In the genomic region with DNA sequence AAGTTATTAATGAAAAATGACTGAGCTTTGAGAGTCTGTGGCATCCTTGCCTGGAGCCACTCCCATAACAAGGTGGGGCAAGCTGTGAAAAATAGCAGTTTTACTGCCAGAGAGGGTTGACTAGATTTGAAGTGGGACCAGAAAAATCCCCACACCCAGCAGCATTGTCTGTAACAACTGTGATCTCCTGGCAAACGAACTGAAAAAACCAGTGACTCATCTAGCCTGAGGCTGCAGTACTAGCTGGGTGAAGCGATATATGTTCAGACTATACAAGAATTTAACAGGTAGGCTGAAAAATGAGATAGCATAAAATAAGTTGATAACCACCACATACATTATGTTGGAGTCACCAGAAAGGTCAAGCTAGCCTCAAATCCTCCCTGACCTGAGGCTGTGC, we compare ENCODE assay signal across 10 cellular contexts.
DNase-seq lines count a peak whose midpoint lies in the region; ATAC-seq and TF ChIP-seq lines count a peak whose summit lies in the region.
"Had no signal": no experiment of that assay in that cellular context is flagged by ENCODE, and none has a peak within 500 bp of the region (broad histone marks: within the 10 kb centered on the region; RNA-seq: fewer than 3 reads in every experiment).

No MANE protein-coding gene starts in this region.

- CTCF ChIA-PET in activated CD8-positive, alpha-beta T cell treated with anti-CD3 and anti-CD28 coated beads for 36 hours (lab: Charles Lee): no interaction called here
- CTCF ChIA-PET in activated CD8-positive, alpha-beta T cell treated with anti-CD3 and anti-CD28 coated beads, Interleukin-2, amount 10 ng/mL, durations not matched to agents 7 days and 5 days (lab: Charles Lee): interaction anchor here (1.0 kb wide), 1 partner anchor 37 kb away, joined by 3 read pairs; no protein-coding TSS in a partner anchor

- H3K9me2 ChIP-seq in Karpas-422 (replicated peaks; ENCODE audit: insufficient read depth, low read length): no peaks in the 10 kb centered on the region

- no peaks in the 10 kb centered on the region for H3K79me2 ChIP-seq in Karpas-422 (ENCODE audit: low read length)

- H2AFZ ChIP-seq in Karpas-422 (ENCODE audit: low read length): no peak overlapping the region

- POLR2A ChIA-PET in activated CD8-positive, alpha-beta T cell treated with anti-CD3 and anti-CD28 coated beads for 36 hours (lab: Charles Lee): no interaction called here
- POLR2A ChIA-PET in activated CD8-positive, alpha-beta T cell treated with anti-CD3 and anti-CD28 coated beads, Interleukin-2, amount 10 ng/mL, durations not matched to agents 7 days and 5 days (lab: Charles Lee): interaction anchor here (0.6 kb wide), 1 partner anchor 17 kb away, joined by 4 read pairs; no protein-coding TSS in a partner anchor

- DNase-seq in activated CD8-positive, alpha-beta T cell treated with anti-CD3 and anti-CD28 coated beads for 36 hours: no peak
- no peak for DNase-seq in activated CD8-positive, alpha-beta T cell treated with anti-CD3 and anti-CD28 coated beads, Interleukin-2, amount 10 ng/mL, durations not matched to agents 7 days and 5 days
- peak; percentile 95 for DNase-seq in RWPE2 (ENCODE audit: low spot score)
- DNase-seq in fibroblast of pulmonary artery (ENCODE audit: low read depth): peak; percentile 69
- peak; percentile 19 for DNase-seq in stromal cell of bone marrow (ENCODE audit: low read depth)
- no peak for DNase-seq in Karpas-422
- no peak for DNase-seq in Peyer's patch
- DNase-seq: C1 segment of cervical spinal cord, psoas muscle had no signal

- no peaks in the 10 kb centered on the region for H3K27me3 Mint-ChIP-seq in activated CD8-positive, alpha-beta T cell treated with anti-CD3 and anti-CD28 coated beads for 36 hours
- no peaks in the 10 kb centered on the region for H3K27me3 Mint-ChIP-seq in activated CD8-positive, alpha-beta T cell treated with anti-CD3 and anti-CD28 coated beads, Interleukin-2, amount 10 ng/mL, durations not matched to agents 7 days and 5 days (ENCODE audit: low read depth)

- H3K27ac ChIP-seq in RWPE2 (ENCODE audit: poor library complexity, severe bottlenecking) (peak overlapping the region; percentile 43), Karpas-422 (ENCODE audit: low read length) (no peak overlapping the region), Peyer's patch (no peak overlapping the region)
- H3K27ac ChIP-seq: psoas muscle had no signal

- H3K27me3 ChIP-seq in RWPE2 (ENCODE audit: insufficient read depth, poor library complexity, severe bottlenecking) (no peaks in the 10 kb centered on the region), Karpas-422 (ENCODE audit: low read length) (no peaks in the 10 kb centered on the region), Peyer's patch (no peaks in the 10 kb centered on the region)

- peaks cover 6% of the 10 kb centered on the region for H3K4me1 Mint-ChIP-seq in activated CD8-positive, alpha-beta T cell treated with anti-CD3 and anti-CD28 coated beads for 36 hours (ENCODE audit: low read depth)
- no peaks in the 10 kb centered on the region for H3K4me1 Mint-ChIP-seq in activated CD8-positive, alpha-beta T cell treated with anti-CD3 and anti-CD28 coated beads, Interleukin-2, amount 10 ng/mL, durations not matched to agents 7 days and 5 days (ENCODE audit: low read depth)

- no peak for TF ChIP-seq POLR2A in Peyer's patch (IDR thresholded peaks at IDR 0.05)

- intact Hi-C loops in activated CD8-positive, alpha-beta T cell treated with anti-CD3 and anti-CD28 coated beads for 36 hours (cut with micrococcal nuclease): no loop called here

- no peak overlapping the region for H3K27ac Mint-ChIP-seq in activated CD8-positive, alpha-beta T cell treated with anti-CD3 and anti-CD28 coated beads for 36 hours
- H3K27ac Mint-ChIP-seq in activated CD8-positive, alpha-beta T cell treated with anti-CD3 and anti-CD28 coated beads, Interleukin-2, amount 10 ng/mL, durations not matched to agents 7 days and 5 days: no peak overlapping the region

- no peaks in the 10 kb centered on the region for H4K20me1 ChIP-seq in Karpas-422 (ENCODE audit: insufficient read depth, low read depth, low read length)

- ATAC-seq in activated CD8-positive, alpha-beta T cell treated with anti-CD3 and anti-CD28 coated beads for 36 hours: peak; percentile 30
- no peak for ATAC-seq in activated CD8-positive, alpha-beta T cell treated with anti-CD3 and anti-CD28 coated beads, Interleukin-2, amount 10 ng/mL, durations not matched to agents 7 days and 5 days
- peak; percentile 95 for ATAC-seq in RWPE2 (ENCODE audit: low read depth)
- no peak for ATAC-seq in HG02623 (IDR thresholded peaks at IDR 0.05; ENCODE audit: unreplicated experiment)

- H3K4me3 ChIP-seq in RWPE2 (ENCODE audit: severe bottlenecking) (no peak overlapping the region), fibroblast of pulmonary artery (replicated peaks; ENCODE audit: low read depth, low read length) (no peak overlapping the region), Karpas-422 (ENCODE audit: low read length) (no peak overlapping the region), Peyer's patch (no peak overlapping the region)
- H3K4me3 ChIP-seq: psoas muscle had no signal

- H3K4me2 ChIP-seq in Karpas-422 (ENCODE audit: low read depth, low read length, poor library complexity, severe bottlenecking): no peak overlapping the region

- H3K9me3 Mint-ChIP-seq in activated CD8-positive, alpha-beta T cell treated with anti-CD3 and anti-CD28 coated beads for 36 hours: peaks cover 6% of the 10 kb centered on the region
- H3K9me3 Mint-ChIP-seq in activated CD8-positive, alpha-beta T cell treated with anti-CD3 and anti-CD28 coated beads, Interleukin-2, amount 10 ng/mL, durations not matched to agents 7 days and 5 days (ENCODE audit: insufficient read depth): peaks cover 10% of the 10 kb centered on the region

- H3K4me1 ChIP-seq in RWPE2 (ENCODE audit: insufficient read depth, poor library complexity, severe bottlenecking) (peaks cover 44% of the 10 kb centered on the region), Karpas-422 (ENCODE audit: low read length) (no peaks in the 10 kb centered on the region), Peyer's patch (no peaks in the 10 kb centered on the region)

- TF ChIP-seq CTCF in activated CD8-positive, alpha-beta T cell treated with anti-CD3 and anti-CD28 coated beads for 36 hours (IDR thresholded peaks at IDR 0.05): no peak
- no peak for TF ChIP-seq CTCF in RWPE2 (IDR thresholded peaks at IDR 0.05; ENCODE audit: poor library complexity, severe bottlenecking)
- no peak for TF ChIP-seq CTCF in fibroblast of pulmonary artery (IDR thresholded peaks at IDR 0.05; ENCODE audit: low read length, missing control alignments)
- TF ChIP-seq CTCF in Peyer's patch (IDR thresholded peaks at IDR 0.05): no peak

- no peak overlapping the region for H3K4me3 Mint-ChIP-seq in activated CD8-positive, alpha-beta T cell treated with anti-CD3 and anti-CD28 coated beads for 36 hours
- H3K4me3 Mint-ChIP-seq in activated CD8-positive, alpha-beta T cell treated with anti-CD3 and anti-CD28 coated beads, Interleukin-2, amount 10 ng/mL, durations not matched to agents 7 days and 5 days: no peak overlapping the region

- H3K9me3 ChIP-seq in RWPE2 (ENCODE audit: severe bottlenecking) (no peaks in the 10 kb centered on the region), Karpas-422 (ENCODE audit: low read length) (no peaks in the 10 kb centered on the region; the same call in 1 of the 2 replicates), Peyer's patch (peaks cover 0 to 3% (median 0%) of the 10 kb centered on the region in 4 donors)
- H3K9me3 ChIP-seq: psoas muscle had no signal

- no peak overlapping the region for H3K9ac ChIP-seq in Karpas-422 (ENCODE audit: low read length)

- H3K36me3 ChIP-seq in RWPE2 (ENCODE audit: low read depth): 0 out of 2 replicates have a peak, but pooled peaks cover 4% of the 10 kb centered on the region
- no peaks in the 10 kb centered on the region for H3K36me3 ChIP-seq in Karpas-422 (ENCODE audit: insufficient read depth, low read length)
- no peaks in the 10 kb centered on the region for H3K36me3 ChIP-seq in Peyer's patch

- H3K36me3 Mint-ChIP-seq in activated CD8-positive, alpha-beta T cell treated with anti-CD3 and anti-CD28 coated beads for 36 hours (ENCODE audit: low read depth): peaks cover 16% of the 10 kb centered on the region
- H3K36me3 Mint-ChIP-seq in activated CD8-positive, alpha-beta T cell treated with anti-CD3 and anti-CD28 coated beads, Interleukin-2, amount 10 ng/mL, durations not matched to agents 7 days and 5 days (ENCODE audit: low read depth): peaks cover 10% of the 10 kb centered on the region

Comparison
In these comparisons a context has a peak if more than half of its experiments do, and no peak if none do; other contexts are left out.
1. ATAC-seq: peak in activated CD8-positive, alpha-beta T cell treated with anti-CD3 and anti-CD28 coated beads for 36 hours (single experiment) and RWPE2 (single experiment); none in activated CD8-positive, alpha-beta T cell treated with anti-CD3 and anti-CD28 coated beads, Interleukin-2, amount 10 ng/mL, durations not matched to agents 7 days and 5 days (single experiment) and HG02623 (single experiment).
2. DNase-seq: peak in RWPE2 (single experiment), fibroblast of pulmonary artery (single experiment) and stromal cell of bone marrow (single experiment); none in activated CD8-positive, alpha-beta T cell treated with anti-CD3 and anti-CD28 coated beads for 36 hours (single experiment), activated CD8-positive, alpha-beta T cell treated with anti-CD3 and anti-CD28 coated beads, Interleukin-2, amount 10 ng/mL, durations not matched to agents 7 days and 5 days (single experiment), Karpas-422 (single experiment) and Peyer's patch (0 of 3).